Comparison of ENCODE assay signal across 8 cellular contexts in the genomic region with DNA sequence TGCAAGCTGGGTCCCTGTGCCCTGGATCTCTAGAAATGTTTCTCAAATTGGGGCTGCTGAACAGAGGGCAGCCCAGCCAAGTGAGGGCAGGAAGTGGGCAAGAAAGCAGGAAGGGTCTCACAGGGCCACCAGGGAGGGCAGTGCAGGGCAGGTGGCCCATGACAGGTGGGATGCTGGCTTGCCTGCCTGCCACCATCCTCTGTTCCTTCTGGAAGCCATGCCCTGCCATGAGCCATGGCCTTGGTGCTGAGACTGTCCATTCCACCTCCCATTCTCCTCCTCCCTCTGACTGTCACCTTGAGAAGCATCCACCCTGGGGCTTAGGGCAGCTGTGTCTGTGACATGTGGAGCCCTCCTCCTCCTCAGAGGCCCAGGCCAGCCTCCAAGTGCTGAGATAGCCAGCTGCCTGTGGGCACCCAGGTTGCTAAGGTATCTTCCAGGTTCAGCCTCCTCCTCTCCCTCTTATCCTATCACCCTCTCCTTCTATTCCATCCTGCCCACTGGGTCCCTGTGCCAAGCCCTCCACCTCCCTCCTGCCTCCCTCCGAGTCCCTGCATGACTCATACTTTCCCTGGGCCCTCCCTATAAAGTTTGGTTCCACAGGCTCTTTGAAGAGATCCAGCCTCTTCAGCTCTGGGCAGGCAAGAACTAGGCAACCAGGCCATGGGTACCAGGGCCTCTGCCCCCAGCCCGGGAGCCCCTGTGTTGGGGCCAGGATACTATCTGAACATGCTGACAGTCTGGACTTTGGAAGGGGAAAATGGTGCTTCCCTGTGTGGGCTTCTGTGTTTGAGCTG. TPM values are rescaled to one million over a fixed set of nuclear protein-coding genes. Genes with fewer than 3 reads are reported as not detected.
A peak's percentile ranks its signal among the peaks of the same experiment; 100 is the strongest.
DNase-seq lines count a peak whose midpoint lies in the region; ATAC-seq and TF ChIP-seq lines count a peak whose summit lies in the region.

No MANE protein-coding gene starts in this region.

- TF ChIP-seq CTCF in MM.1S (IDR thresholded peaks at IDR 0.05; ENCODE audit: low read length): no peak
- no peak for TF ChIP-seq CTCF in right atrium auricular region (IDR thresholded peaks at IDR 0.05)

- H3K36me3 Mint-ChIP-seq in activated naive CD8-positive, alpha-beta T cell: peaks cover 8% of the 10 kb centered on the region

- H3K4me1 Mint-ChIP-seq in activated naive CD8-positive, alpha-beta T cell (ENCODE audit: low read depth): peaks cover 78% of the 10 kb centered on the region

- H3K79me2 ChIP-seq in MM.1S (ENCODE audit: low read length): no peaks in the 10 kb centered on the region; the same call in 1 of the 2 replicates

- H3F3A ChIP-seq in MM.1S (ENCODE audit: insufficient read depth, low read length): peaks cover 10% of the 10 kb centered on the region

- no peak overlapping the region for H3K9ac ChIP-seq in MM.1S (ENCODE audit: low read length)

- H3K9me3 ChIP-seq in MM.1S (replicated peaks; ENCODE audit: insufficient read depth, low read length) (no peaks in the 10 kb centered on the region), right atrium auricular region (no peaks in the 10 kb centered on the region)

- H3K9me2 ChIP-seq in MM.1S (replicated peaks; ENCODE audit: insufficient read depth, low read length): no peaks in the 10 kb centered on the region

- H3K36me3 ChIP-seq in MM.1S (replicated peaks; ENCODE audit: insufficient read depth, low read length): no peaks in the 10 kb centered on the region
- no peaks in the 10 kb centered on the region for H3K36me3 ChIP-seq in right atrium auricular region

- H3K4me3 ChIP-seq in MM.1S (ENCODE audit: low read length) (no peak overlapping the region), right atrium auricular region (peak overlapping the region; percentile 69 to 87)

- H3K4me1 ChIP-seq in MM.1S (ENCODE audit: low read length) (peaks cover 23% of the 10 kb centered on the region), right atrium auricular region (peaks cover 3 to 87% of the 10 kb centered on the region in 2 donors)

- H2AFZ ChIP-seq in MM.1S (ENCODE audit: low read length): no peak overlapping the region

- H3K27ac ChIP-seq in MM.1S (ENCODE audit: low read length) (no peak overlapping the region), right atrium auricular region (peak overlapping the region; percentile 91 to 93)

- in situ Hi-C loops in ACHN (cut with HindIII; ENCODE audit: low pct_ligation_motif_present, low pct_unique_long_range_greater_than_20kb, low sequenced_read_pairs): no loop called here

- peak overlapping the region; percentile 98 for H3K27ac Mint-ChIP-seq in activated naive CD8-positive, alpha-beta T cell

- H3K9me3 Mint-ChIP-seq in activated naive CD8-positive, alpha-beta T cell (ENCODE audit: low read depth): no peaks in the 10 kb centered on the region

- H3K27me3 ChIP-seq in MM.1S (replicated peaks; ENCODE audit: insufficient read depth, low read length) (no peaks in the 10 kb centered on the region), right atrium auricular region (no peaks in the 10 kb centered on the region)

- H4K20me1 ChIP-seq in MM.1S (ENCODE audit: insufficient read depth, low read length): no peaks in the 10 kb centered on the region

- no peaks in the 10 kb centered on the region for H3K27me3 Mint-ChIP-seq in activated naive CD8-positive, alpha-beta T cell

- peak overlapping the region; percentile 98; the same call in 1 of the 2 replicates for H3K4me2 ChIP-seq in MM.1S (ENCODE audit: low read depth, low read length)

- DNase-seq in ACHN: peak; percentile 82
- no peak for DNase-seq in MM.1S
- peak; percentile 90 for DNase-seq in right atrium auricular region (ENCODE audit: low spot score)
- peak in 2 of 3 experiments; percentile 47 to 48 for DNase-seq in stimulated activated CD4-positive, alpha-beta T cell treated with anti-CD3 and anti-CD28 coated beads, TNF-alpha, amount 100 ng/mL, for 24 hours (ENCODE audit: low read depth in 3 of 3)

- peak overlapping the region; percentile 94 for H3K4me3 Mint-ChIP-seq in activated naive CD8-positive, alpha-beta T cell

- ATAC-seq in GM18498 (IDR thresholded peaks at IDR 0.05; ENCODE audit: unreplicated experiment) (no peak), GM19328 (IDR thresholded peaks at IDR 0.05; ENCODE audit: unreplicated experiment) (no peak), HG02852 (IDR thresholded peaks at IDR 0.05; ENCODE audit: unreplicated experiment) (no peak)

RNA-seq across cellular contexts. Expression of a gene that starts 1.3 kb away (rescaled TPM):
- total RNA-seq in right atrium auricular region: 10 to 100 TPM; 36.1 to 56.0 TPM

RNA-seq across cellular contexts. Expression of a gene that starts 52.4 kb away (rescaled TPM):
- 1 to 10 TPM in 1 of 2 donors, not detected in 1; 1.3 TPM for total RNA-seq in right atrium auricular region
